Comparison of ENCODE assay signal across 25 cellular contexts in the genomic region with DNA sequence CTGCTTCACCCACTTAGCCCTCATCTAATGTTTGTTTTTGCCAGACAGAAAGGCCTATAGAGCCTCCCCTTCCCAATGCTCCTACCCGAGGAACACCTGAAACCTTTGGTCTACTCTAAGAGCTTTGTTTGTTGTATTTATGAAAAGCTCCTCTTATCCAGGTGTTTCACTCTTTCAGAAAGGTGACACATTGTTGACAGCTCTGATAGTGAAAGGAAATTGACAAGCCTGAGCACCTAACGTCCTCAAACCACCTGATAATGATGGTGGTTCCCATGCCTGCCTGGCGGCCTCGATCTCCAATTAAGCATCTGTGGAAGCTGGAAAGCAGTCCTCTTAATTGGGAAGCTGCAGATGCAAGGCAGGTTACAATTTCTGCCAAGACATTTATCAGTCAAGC.
DNase-seq lines count a peak whose midpoint lies in the region; ATAC-seq, FAIRE-seq and TF ChIP-seq lines count a peak whose summit lies in the region.
"Had no signal": no experiment of that assay in that cellular context is flagged by ENCODE, and none has a peak within 500 bp of the region (broad histone marks: within the 10 kb centered on the region; RNA-seq: fewer than 3 reads in every experiment).

No MANE protein-coding gene starts in this region.

- no peak overlapping the region for H4K5ac ChIP-seq in H9 (ENCODE audit: insufficient read length, low read depth, low read length)

- H3K9ac ChIP-seq in H9 (ENCODE audit: extremely low read depth, insufficient read length, low read length): no peak overlapping the region
- no peak overlapping the region for H3K9ac ChIP-seq in HepG2 (ENCODE audit: insufficient read depth, low read depth, low read length)

- no peak overlapping the region for H3K23ac ChIP-seq in H9 (ENCODE audit: insufficient read length, low read depth, low read length)

- H3K9me3 Mint-ChIP-seq in H9: no peaks in the 10 kb centered on the region
- no peaks in the 10 kb centered on the region for H3K9me3 Mint-ChIP-seq in nephron progenitor cell
- H3K9me3 Mint-ChIP-seq: activated CD4-positive, alpha-beta memory T cell treated with anti-CD3 and anti-CD28 coated beads, Interleukin-2, amount 10 ng/mL, durations not matched to agents 7 days and 5 days; activated naive CD4-positive, alpha-beta T cell treated with anti-CD3 and anti-CD28 coated beads for 36 hours; CD4-positive, CD25-positive, alpha-beta regulatory T cell; nephron; stimulated activated naive B cell treated with anti-CD40 and anti-IgM and Interleukin-4, amounts not matched to agents 10 μg/mL and 1 μg/mL and 100 μg/mL, for 72 hours had no signal

- H3K4me3 Mint-ChIP-seq in H9: no peak overlapping the region
- H3K4me3 Mint-ChIP-seq in nephron progenitor cell: no peak overlapping the region
- H3K4me3 Mint-ChIP-seq: activated CD4-positive, alpha-beta memory T cell treated with anti-CD3 and anti-CD28 coated beads, Interleukin-2, amount 10 ng/mL, durations not matched to agents 7 days and 5 days; activated naive CD4-positive, alpha-beta T cell treated with anti-CD3 and anti-CD28 coated beads for 36 hours; CD4-positive, CD25-positive, alpha-beta regulatory T cell; nephron; stimulated activated naive B cell treated with anti-CD40 and anti-IgM and Interleukin-4, amounts not matched to agents 10 μg/mL and 1 μg/mL and 100 μg/mL, for 72 hours had no signal

- H3K79me1 ChIP-seq in H9 (ENCODE audit: insufficient read depth, low read depth, low read length, poor library complexity, severe bottlenecking): no peaks in the 10 kb centered on the region

- H3K27ac Mint-ChIP-seq in H9: peak overlapping the region in 2 of 3 experiments; percentile 60 to 85; a peak in 3 of 7 replicates
- H3K27ac Mint-ChIP-seq in nephron progenitor cell: peak overlapping the region; percentile 34
- H3K27ac Mint-ChIP-seq: activated CD4-positive, alpha-beta memory T cell treated with anti-CD3 and anti-CD28 coated beads, Interleukin-2, amount 10 ng/mL, durations not matched to agents 7 days and 5 days; activated naive CD4-positive, alpha-beta T cell treated with anti-CD3 and anti-CD28 coated beads for 36 hours; CD4-positive, CD25-positive, alpha-beta regulatory T cell; nephron; progenitor cell of endocrine pancreas; stimulated activated naive B cell treated with anti-CD40 and anti-IgM and Interleukin-4, amounts not matched to agents 10 μg/mL and 1 μg/mL and 100 μg/mL, for 72 hours had no signal

- POLR2A ChIA-PET in HepG2 (lab: Yijun Ruan, JAX): no interaction called here

- no peak overlapping the region for H2BK15ac ChIP-seq in H9 (ENCODE audit: low read depth, low read length)

- no peak overlapping the region for H3T11ph ChIP-seq in H9 (ENCODE audit: low read length)

- no peak overlapping the region for H2AK5ac ChIP-seq in H9 (ENCODE audit: insufficient read length, low read length)

- no peaks in the 10 kb centered on the region for H3K27me3 Mint-ChIP-seq in H9 (ENCODE audit: low read depth)
- peaks cover 3% of the 10 kb centered on the region for H3K27me3 Mint-ChIP-seq in nephron progenitor cell (ENCODE audit: low read depth, poor library complexity)
- H3K27me3 Mint-ChIP-seq: activated CD4-positive, alpha-beta memory T cell treated with anti-CD3 and anti-CD28 coated beads, Interleukin-2, amount 10 ng/mL, durations not matched to agents 7 days and 5 days; progenitor cell of endocrine pancreas; stimulated activated naive B cell treated with anti-CD40 and anti-IgM and Interleukin-4, amounts not matched to agents 10 μg/mL and 1 μg/mL and 100 μg/mL, for 72 hours had no signal

- TF ChIP-seq RAD21 in HepG2 (CRISPR knock-in tag; IDR thresholded peaks at IDR 0.05): no peak

- no TSS peak for BruUV-seq in HepG2 (replicated peaks; lab: Mats Ljungman, UMichigan)

- H3K27ac ChIP-seq in H9 (ENCODE audit: insufficient read length, low read depth, low read length): no peak overlapping the region
- no peak overlapping the region for H3K27ac ChIP-seq in HepG2 (ENCODE audit: extremely low read length, insufficient read depth, low read length)
- H3K27ac ChIP-seq: left lung, SK-N-MC had no signal

- no peak overlapping the region for H4K8ac ChIP-seq in H9 (replicated peaks; ENCODE audit: insufficient read length, low read depth, low read length)

- TF ChIP-seq CTCF in H9 (conservative IDR thresholded peaks at IDR 0.05) (no peak), nephron progenitor cell (IDR thresholded peaks at IDR 0.05) (no peak), HepG2 (CRISPR knock-in tag; IDR thresholded peaks at IDR 0.05) (no peak)

- H3K36me3 Mint-ChIP-seq in H9 (ENCODE audit: insufficient read depth in 1 of 3, low read depth in 3 of 3) (no peaks in the 10 kb centered on the region), nephron progenitor cell (ENCODE audit: low read depth) (no peaks in the 10 kb centered on the region)
- H3K36me3 Mint-ChIP-seq: CD4-positive, CD25-positive, alpha-beta regulatory T cell; stimulated activated naive B cell treated with anti-CD40 and anti-IgM and Interleukin-4, amounts not matched to agents 10 μg/mL and 1 μg/mL and 100 μg/mL, for 72 hours had no signal

- no peaks in the 10 kb centered on the region for H3K23me2 ChIP-seq in H9 (ENCODE audit: insufficient read length, low read depth, low read length, poor library complexity, severe bottlenecking)

- no peak overlapping the region for H3K18ac ChIP-seq in H9 (ENCODE audit: insufficient read length, low read depth, low read length)

- no peak for FAIRE-seq in HepG2 (lab: Jason Lieb, UNC)
- FAIRE-seq: endothelial cell of umbilical vein, GM12892, H54 had no signal

- H4K91ac ChIP-seq in H9 (ENCODE audit: insufficient read length, low read depth, low read length): no peak overlapping the region

- intact Hi-C loops in HepG2 (cut with micrococcal nuclease; ENCODE audit: unreplicated experiment): no loop called here

- H3K4me1 ChIP-seq in H9 (ENCODE audit: insufficient read depth, low read length) (peaks cover 11% of the 10 kb centered on the region), HepG2 (ENCODE audit: insufficient read depth, low read length) (no peaks in the 10 kb centered on the region)
- H3K4me1 ChIP-seq: left lung had no signal

- no peak overlapping the region for H3K4me3 ChIP-seq in HepG2 (replicated peaks in 1 of 3; ENCODE audit: insufficient read depth in 1 of 3, low read depth in 2 of 3, low read length in 3 of 3)
- H3K4me3 ChIP-seq: left lung, SK-N-MC had no signal

- no peak for TF ChIP-seq EP300 in HepG2 (IDR thresholded peaks at IDR 0.05; ENCODE audit: low read depth in 2 of 2, low read length in 2 of 2)
- no peak for TF ChIP-seq EP300 in HepG2 (CRISPR knock-in tag; IDR thresholded peaks at IDR 0.05; ENCODE audit: borderline replicate concordance)

- H4K20me1 ChIP-seq in H9 (ENCODE audit: control insufficient read depth, insufficient read depth, insufficient read length) (no peaks in the 10 kb centered on the region), HepG2 (ENCODE audit: insufficient read depth, low read length) (no peaks in the 10 kb centered on the region)

- H3K4ac ChIP-seq in H9 (ENCODE audit: low read depth, low read length): no peak overlapping the region

- H2BK5ac ChIP-seq in H9 (ENCODE audit: insufficient read length, low read length): no peak overlapping the region

- no peak overlapping the region for H3K14ac ChIP-seq in H9 (ENCODE audit: insufficient read depth, low read length)

- no peaks in the 10 kb centered on the region for H3K36me3 ChIP-seq in HepG2 (replicated peaks in 1 of 2; ENCODE audit: control insufficient read depth in 1 of 2, insufficient read depth in 2 of 2, low read length in 2 of 2)
- H3K36me3 ChIP-seq: left lung had no signal

- H3K79me2 ChIP-seq in H9 (ENCODE audit: insufficient read depth, low read length) (no peaks in the 10 kb centered on the region), HepG2 (ENCODE audit: insufficient read depth, low read length) (no peaks in the 10 kb centered on the region)

- no CpG with 5 or more reads among the region's 4 CpGs for WGBS in H9 (ENCODE audit: extremely low coverage, insufficient read length, low lambda C conversion rate)
- 0% methylated on average over 4 of the region's 4 CpGs for WGBS in HepG2 (ENCODE audit: low lambda C conversion rate)

- H3K4me2 ChIP-seq in H9 (ENCODE audit: insufficient read depth, insufficient read length, low read length): peak overlapping the region; percentile 24
- H3K4me2 ChIP-seq in HepG2 (ENCODE audit: low read depth, low read length): no peak overlapping the region

- CTCF ChIA-PET in HepG2 (lab: Yijun Ruan, JAX; ENCODE audit: low intra/inter-chr PET ratio, low total read pairs): no interaction called here

- peak overlapping the region; percentile 41 for H2AFZ ChIP-seq in H9 (ENCODE audit: low read length)
- no peak overlapping the region for H2AFZ ChIP-seq in HepG2 (ENCODE audit: low read length)

- peaks cover 35% of the 10 kb centered on the region in 2 experiments for H3K4me1 Mint-ChIP-seq in H9
- H3K4me1 Mint-ChIP-seq in nephron progenitor cell: peaks cover 10% of the 10 kb centered on the region
- H3K4me1 Mint-ChIP-seq: activated CD4-positive, alpha-beta memory T cell treated with anti-CD3 and anti-CD28 coated beads, Interleukin-2, amount 10 ng/mL, durations not matched to agents 7 days and 5 days; CD4-positive, CD25-positive, alpha-beta regulatory T cell; stimulated activated naive B cell treated with anti-CD40 and anti-IgM and Interleukin-4, amounts not matched to agents 10 μg/mL and 1 μg/mL and 100 μg/mL, for 72 hours had no signal

- H2BK12ac ChIP-seq in H9 (ENCODE audit: insufficient read length, low read depth, low read length): no peak overlapping the region

- ATAC-seq in HG02759 (IDR thresholded peaks at IDR 0.05; ENCODE audit: unreplicated experiment) (no peak), HG02981 (IDR thresholded peaks at IDR 0.05; ENCODE audit: unreplicated experiment) (no peak), HepG2 (no peak)
- ATAC-seq: left lung; stimulated activated naive B cell treated with anti-CD40 and anti-IgM and Interleukin-4, amounts not matched to agents 10 μg/mL and 1 μg/mL and 100 μg/mL, for 72 hours had no signal

- no peak for TF ChIP-seq POLR2A in HepG2 (IDR thresholded peaks at IDR 0.05; ENCODE audit: insufficient read depth in 1 of 2, low read depth in 2 of 2, low read length in 2 of 2)

- H3K27me3 ChIP-seq in H9 (ENCODE audit: insufficient read depth, low read length) (no peaks in the 10 kb centered on the region), HepG2 (ENCODE audit: control insufficient read depth in 1 of 2, insufficient read depth in 2 of 2, low read length in 2 of 2) (no peaks in the 10 kb centered on the region)
- H3K27me3 ChIP-seq: left lung had no signal

- H3K9me3 ChIP-seq in H9 (ENCODE audit: control insufficient read depth, low read depth, low read length): no peaks in the 10 kb centered on the region
- H3K9me3 ChIP-seq in HepG2 (ENCODE audit: low read length): no peaks in the 10 kb centered on the region
- H3K9me3 ChIP-seq: left lung had no signal

- no peak overlapping the region for H2BK20ac ChIP-seq in H9 (ENCODE audit: low read depth, low read length, poor library complexity, severe bottlenecking)

- no peak overlapping the region for H2BK120ac ChIP-seq in H9 (ENCODE audit: low read depth, low read length, poor library complexity, severe bottlenecking)

- DNase-seq in H9: no peak
- peak; percentile 23 to 46 for DNase-seq in NCI-H187 (lab: John Stamatoyannopoulos, UW)
- peak; percentile 99 for DNase-seq in NCI-H748 (lab: John Stamatoyannopoulos, UW; ENCODE audit: unreplicated experiment)
- no peak for DNase-seq in nephron progenitor cell
- DNase-seq in SIG-M5 (lab: John Stamatoyannopoulos, UW): no peak
- no peak for DNase-seq in HepG2 (ENCODE audit: low spot score)
- DNase-seq: activated CD4-positive, alpha-beta memory T cell treated with anti-CD3 and anti-CD28 coated beads, Interleukin-2, amount 10 ng/mL, durations not matched to agents 7 days and 5 days; activated naive CD4-positive, alpha-beta T cell treated with anti-CD3 and anti-CD28 coated beads for 36 hours; activated T-cell treated with anti-CD3 and anti-CD28 coated beads for 4 hours; CD4-positive, CD25-positive, alpha-beta regulatory T cell; dermis blood vessel endothelial cell; DND-41; left lung; midbrain; stimulated activated CD4-positive, alpha-beta T cell treated with anti-CD3 and anti-CD28 coated beads, Interleukin-1b, Interleukin-23, amount 100 ng/mL, for 48 hours; stimulated activated naive B cell treated with anti-CD40 and anti-IgM and Interleukin-4, amounts not matched to agents 10 μg/mL and 1 μg/mL and 100 μg/mL, for 72 hours; T-helper 9 cell had no signal

- in situ Hi-C loops in HepG2 (cut with HindIII; ENCODE audit: extremely low pct_ligation_motif_present, low pct_unique_long_range_greater_than_20kb): no loop called here

- H3K56ac ChIP-seq in H9 (ENCODE audit: insufficient read length, low read depth, low read length): no peak overlapping the region

Comparison
In these comparisons a context has a peak if more than half of its experiments do, and no peak if none do; other contexts are left out.
1. DNase-seq: peak in NCI-H187 (2 of 2) and NCI-H748 (single experiment); none in H9 (single experiment), nephron progenitor cell (single experiment), SIG-M5 (single experiment) and HepG2 (single experiment).